In the genomic region with DNA sequence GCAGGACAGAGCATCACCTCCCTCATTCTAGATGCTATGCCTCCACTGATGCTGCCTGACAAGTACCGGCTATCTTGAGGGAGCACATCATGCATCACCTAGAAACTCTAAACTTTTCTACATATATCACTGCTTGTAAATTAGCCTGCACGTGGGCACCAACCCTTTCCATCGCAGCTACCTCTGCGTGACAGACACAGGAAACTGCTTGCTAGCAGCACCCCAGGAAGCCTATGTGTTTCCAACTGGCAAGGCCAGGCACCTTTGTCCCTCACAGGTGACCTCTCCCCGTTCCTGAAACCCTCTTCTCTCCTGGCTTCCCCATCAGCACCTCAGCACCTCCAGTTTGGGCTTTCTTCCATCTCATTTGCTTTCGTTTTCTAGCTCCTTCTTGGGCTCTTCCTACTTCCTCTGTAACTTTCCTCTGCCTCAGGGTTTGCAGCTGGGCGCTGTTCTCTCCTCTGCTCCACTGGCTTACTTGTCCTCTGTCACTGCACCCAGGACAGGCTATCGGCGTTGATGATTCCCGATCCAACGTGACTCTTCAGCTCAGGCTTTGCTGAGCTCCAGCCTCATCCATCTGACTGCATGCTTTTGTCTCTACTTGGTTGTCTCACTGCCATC, we compare ENCODE assay signal across 17 cellular contexts.
DNase-seq lines count a peak whose midpoint lies in the region; ATAC-seq and TF ChIP-seq lines count a peak whose summit lies in the region.
"Had no signal": no experiment of that assay in that cellular context is flagged by ENCODE, and none has a peak within 500 bp of the region (broad histone marks: within the 10 kb centered on the region; RNA-seq: fewer than 3 reads in every experiment).

No MANE protein-coding gene starts in this region.

- H3K9ac ChIP-seq in OCI-LY1 (ENCODE audit: low read length): no peak overlapping the region
- no peak overlapping the region for H3K9ac ChIP-seq in iPS-20b (ENCODE audit: low read depth, low read length)
- no peak overlapping the region for H3K9ac ChIP-seq in PC-3 (ENCODE audit: low read length)

- H4K20me1 ChIP-seq in OCI-LY1 (ENCODE audit: insufficient read depth, low read length) (no peaks in the 10 kb centered on the region), PC-3 (ENCODE audit: low read length) (no peaks in the 10 kb centered on the region)

- no peaks in the 10 kb centered on the region for H3K36me3 ChIP-seq in left ventricle myocardium inferior
- H3K36me3 ChIP-seq in OCI-LY1 (ENCODE audit: insufficient read depth, low read length): no peaks in the 10 kb centered on the region
- no peaks in the 10 kb centered on the region for H3K36me3 ChIP-seq in iPS-20b (ENCODE audit: insufficient read depth, low read depth, low read length)
- no peaks in the 10 kb centered on the region for H3K36me3 ChIP-seq in upper lobe of right lung
- no peaks in the 10 kb centered on the region for H3K36me3 ChIP-seq in PC-3 (ENCODE audit: low read depth, low read length)
- H3K36me3 ChIP-seq: brain microvascular endothelial cell had no signal

- no peak overlapping the region for H3K27ac ChIP-seq in left ventricle myocardium inferior (replicated peaks)
- no peak overlapping the region for H3K27ac ChIP-seq in OCI-LY1 (ENCODE audit: low read depth, low read length, poor library complexity, severe bottlenecking)
- no peak overlapping the region for H3K27ac ChIP-seq in iPS-20b (ENCODE audit: low read length)
- no peak overlapping the region for H3K27ac ChIP-seq in upper lobe of right lung
- H3K27ac ChIP-seq in PC-3 (ENCODE audit: low read length): no peak overlapping the region
- H3K27ac ChIP-seq: brain microvascular endothelial cell had no signal

- H3K79me2 ChIP-seq in OCI-LY1 (ENCODE audit: insufficient read depth, low read length) (no peaks in the 10 kb centered on the region), PC-3 (ENCODE audit: low read length) (no peaks in the 10 kb centered on the region)

- H3K4me1 ChIP-seq in left ventricle myocardium inferior: no peaks in the 10 kb centered on the region
- no peaks in the 10 kb centered on the region for H3K4me1 ChIP-seq in OCI-LY1 (ENCODE audit: insufficient read depth, low read length, severe bottlenecking)
- H3K4me1 ChIP-seq in iPS-20b (ENCODE audit: insufficient read depth, low read length): peaks cover 12% of the 10 kb centered on the region; the same call in 1 of the 2 replicates
- H3K4me1 ChIP-seq in upper lobe of right lung: peaks cover 3% of the 10 kb centered on the region
- no peaks in the 10 kb centered on the region for H3K4me1 ChIP-seq in PC-3 (ENCODE audit: insufficient read depth, low read length)

- H3K9me3 ChIP-seq in left ventricle myocardium inferior (replicated peaks) (peaks cover 13% of the 10 kb centered on the region), OCI-LY1 (ENCODE audit: low read length) (no peaks in the 10 kb centered on the region), iPS-20b (ENCODE audit: insufficient read depth, low read depth, low read length) (peaks cover 6% of the 10 kb centered on the region; the same call in 1 of the 2 replicates), upper lobe of right lung (no peaks in the 10 kb centered on the region), PC-3 (ENCODE audit: low read length) (peaks cover 13% of the 10 kb centered on the region; the same call in 1 of the 2 replicates)

- POLR2A ChIA-PET in PC-3 (lab: Charles Lee; ENCODE audit: unreplicated experiment): no interaction called here

- peak overlapping the region; percentile 14; the same call in 1 of the 2 replicates for H3K4me2 ChIP-seq in OCI-LY1 (ENCODE audit: low read length)
- no peak overlapping the region for H3K4me2 ChIP-seq in PC-3 (ENCODE audit: low read length)

- H3K27me3 ChIP-seq in left ventricle myocardium inferior (ENCODE audit: low read depth): peaks cover 43% of the 10 kb centered on the region
- H3K27me3 ChIP-seq in OCI-LY1 (ENCODE audit: insufficient read depth, low read length): no peaks in the 10 kb centered on the region; the same call in 1 of the 2 replicates
- H3K27me3 ChIP-seq in iPS-20b (ENCODE audit: insufficient read depth, low read length): no peaks in the 10 kb centered on the region; the same call in 1 of the 2 replicates
- H3K27me3 ChIP-seq in upper lobe of right lung: peaks cover 3% of the 10 kb centered on the region
- no peaks in the 10 kb centered on the region for H3K27me3 ChIP-seq in PC-3 (ENCODE audit: low read length)
- H3K27me3 ChIP-seq: brain microvascular endothelial cell had no signal

- CTCF ChIA-PET in PC-3 (lab: Charles Lee): no interaction called here

- no peak for TF ChIP-seq CTCF in left ventricle myocardium inferior (IDR thresholded peaks at IDR 0.05; ENCODE audit: borderline replicate concordance)
- TF ChIP-seq CTCF in OCI-LY1 (IDR thresholded peaks at IDR 0.05; ENCODE audit: low read length): no peak
- TF ChIP-seq CTCF in upper lobe of right lung (IDR thresholded peaks at IDR 0.05): no peak
- TF ChIP-seq CTCF in PC-3 (conservative IDR thresholded peaks at IDR 0.05; ENCODE audit: low read depth, low read length): no peak

- ATAC-seq in left ventricle myocardium superior (no peak), upper lobe of right lung (no peak), PC-3 (no peak)
- ATAC-seq: stimulated activated effector memory CD8-positive, alpha-beta T cell treated with anti-CD3 and anti-CD28 coated beads, Interleukin-12 subunit alpha, Interleukin-12 subunit beta, amount 100 ng/mL, for 72 hours had no signal

- H3K9me2 ChIP-seq in OCI-LY1 (ENCODE audit: low read depth, low read length) (no peaks in the 10 kb centered on the region), PC-3 (replicated peaks; ENCODE audit: low read length) (no peaks in the 10 kb centered on the region)

- H3K4me3 ChIP-seq in left ventricle myocardium inferior (peak overlapping the region; percentile 39), OCI-LY1 (ENCODE audit: low read depth, low read length, poor library complexity, severe bottlenecking) (no peak overlapping the region), iPS-20b (ENCODE audit: low read length) (0 out of 2 replicates have a peak overlapping the region, but pooled peaks have one; percentile 6), upper lobe of right lung (peak overlapping the region; percentile 19), PC-3 (ENCODE audit: low read length) (no peak overlapping the region)
- H3K4me3 ChIP-seq: lung had no signal

- intact Hi-C loops in left ventricle myocardium inferior (cut with micrococcal nuclease) (no loop called here), left ventricle myocardium superior (cut with micrococcal nuclease) (no loop called here), upper lobe of right lung (cut with DNase I) (no loop called here), PC-3 (cut with micrococcal nuclease) (no loop called here)

- BruUV-seq in PC-3 (replicated peaks; lab: Mats Ljungman, UMichigan): no TSS peak

- H3F3A ChIP-seq in OCI-LY1 (ENCODE audit: insufficient read depth, low read length) (no peaks in the 10 kb centered on the region), PC-3 (ENCODE audit: low read length, unreplicated experiment) (no peaks in the 10 kb centered on the region)

- H2AFZ ChIP-seq in OCI-LY1 (ENCODE audit: low read length): no peak overlapping the region
- H2AFZ ChIP-seq in PC-3 (ENCODE audit: low read length): no peak overlapping the region

- no peak for DNase-seq in left ventricle myocardium inferior
- no peak for DNase-seq in left ventricle myocardium superior
- no peak for DNase-seq in upper lobe of right lung
- DNase-seq in midbrain (lab: John Stamatoyannopoulos, UW): no peak
- DNase-seq in HK-2 (ENCODE audit: unreplicated experiment): no peak
- no peak for DNase-seq in PC-3
- DNase-seq: activated CD4-positive, alpha-beta memory T cell treated with anti-CD3 and anti-CD28 coated beads for 36 hours; activated effector memory CD4-positive, alpha-beta T cell treated with Interleukin-2 at 50 U/mL for 16 hours; brain microvascular endothelial cell; DMS153; effector CD8-positive, alpha-beta T cell; NCI-H146; NCI-H510A treated with DMSO at 0.1 percent for 48 hours had no signal

Comparison
In these comparisons a context has a peak if more than half of its experiments do, and no peak if none do; other contexts are left out.
1. H3K4me3 ChIP-seq: peak in left ventricle myocardium inferior (single experiment), iPS-20b (single experiment) and upper lobe of right lung (single experiment); none in OCI-LY1 (single experiment) and PC-3 (single experiment).